13 cellular contexts compared by ENCODE assay signal in the genomic region with DNA sequence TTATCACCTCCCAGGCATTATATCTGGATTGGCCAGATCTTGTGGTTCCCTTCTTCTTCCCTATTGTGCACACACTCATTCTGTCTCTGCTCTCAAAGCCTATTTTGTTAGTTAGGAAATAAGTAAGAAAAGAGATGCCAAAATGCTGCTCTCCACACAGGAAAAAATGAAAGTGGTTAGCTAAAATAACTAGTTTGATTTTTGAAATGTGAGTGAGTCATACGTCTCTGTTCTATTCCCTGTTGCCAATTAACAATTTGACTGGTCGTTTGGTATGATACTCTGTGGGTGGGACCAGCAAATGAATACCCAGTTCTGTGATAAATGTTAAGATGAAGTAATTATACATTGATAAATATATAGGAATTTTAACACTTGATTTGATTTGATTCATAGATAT. TPM values are rescaled to one million over a fixed set of nuclear protein-coding genes. Genes with fewer than 3 reads are reported as not detected.
DNase-seq lines count a peak whose midpoint lies in the region; ATAC-seq and TF ChIP-seq lines count a peak whose summit lies in the region.
"Had no signal": no experiment of that assay in that cellular context is flagged by ENCODE, and none has a peak within 500 bp of the region (broad histone marks: within the 10 kb centered on the region; RNA-seq: fewer than 3 reads in every experiment).

No MANE protein-coding gene starts in this region.

- no peaks in the 10 kb centered on the region for H3K9me3 Mint-ChIP-seq in activated T-cell treated with anti-CD3 and anti-CD28 coated beads, Interleukin-2, amount 50 U/mL, for 72 hours
- H3K9me3 Mint-ChIP-seq in stimulated activated naive CD8-positive, alpha-beta T cell treated with anti-CD3 and anti-CD28 coated beads, Interleukin-15, Interleukin-2, amounts not matched to agents 100 ng/mL and 50 ng/mL, for 24 hours, result no peaks in the 10 kb centered on the region
- H3K9me3 Mint-ChIP-seq: endodermal cell had no signal

- DNase-seq in activated T-cell treated with anti-CD3 and anti-CD28 coated beads, Interleukin-2, amount 50 U/mL, for 72 hours, result no peak
- DNase-seq in activated T-cell treated with anti-CD3 and anti-CD28 coated beads, Interleukin-2, amount 50 U/mL, for 1 hour, result no peak
- DNase-seq in SK-N-SH (no peak), fibroblast of lung (ENCODE audit: low read depth in 2 of 2) (peak; percentile 71 to 75), DMS 273 (lab: John Stamatoyannopoulos, UW; ENCODE audit: unreplicated experiment) (no peak)
- DNase-seq: activated CD4-positive, alpha-beta T cell treated with anti-CD3 and anti-CD28 coated beads, Interleukin-2, amount 50 U/mL, for 4 hours; endodermal cell; KBM-7; lower lobe of right lung; NCI-H2107 had no signal

- H3K27me3 ChIP-seq in SK-N-SH (ENCODE audit: insufficient read depth) (no peaks in the 10 kb centered on the region), fibroblast of lung (ENCODE audit: control insufficient read depth, insufficient read depth, low read length) (no peaks in the 10 kb centered on the region)

- TF ChIP-seq CTCF in SK-N-SH (IDR thresholded peaks at IDR 0.05) (no peak), fibroblast of lung (conservative IDR thresholded peaks at IDR 0.05 in 1 of 2, IDR thresholded peaks at IDR 0.05 in 1 of 2; ENCODE audit: low read depth in 1 of 2, low read length in 2 of 2) (no peak)

- 20% methylated on average over 2 of the region's 2 CpGs for WGBS in SK-N-SH (ENCODE audit: low lambda C conversion rate)

- H3K27ac Mint-ChIP-seq in activated T-cell treated with anti-CD3 and anti-CD28 coated beads, Interleukin-2, amount 50 U/mL, for 72 hours, result peak overlapping the region; percentile 72
- H3K27ac Mint-ChIP-seq in stimulated activated naive CD8-positive, alpha-beta T cell treated with anti-CD3 and anti-CD28 coated beads, Interleukin-15, Interleukin-2, amounts not matched to agents 100 ng/mL and 50 ng/mL, for 24 hours, result peak overlapping the region; percentile 27
- H3K27ac Mint-ChIP-seq: endodermal cell had no signal

- no peaks in the 10 kb centered on the region for H3K9me3 ChIP-seq in SK-N-SH
- H3K9me3 ChIP-seq in fibroblast of lung (ENCODE audit: control insufficient read depth, insufficient read depth, low read depth, low read length), result no peaks in the 10 kb centered on the region
- H3K9me3 ChIP-seq: lower lobe of right lung had no signal

- H2AFZ ChIP-seq in SK-N-SH (ENCODE audit: low read depth) (no peak overlapping the region), fibroblast of lung (ENCODE audit: low read length) (no peak overlapping the region)

- POLR2A ChIA-PET in SK-N-SH (lab: Yijun Ruan, JAX), result no interaction called here

- H3K9me2 ChIP-seq in SK-N-SH, result no peaks in the 10 kb centered on the region

- TF ChIP-seq EP300 in SK-N-SH (IDR thresholded peaks at IDR 0.05; ENCODE audit: borderline replicate concordance in 1 of 2, low read depth in 1 of 2, low read length in 1 of 2), result no peak

- H3K4me2 ChIP-seq in SK-N-SH (peak overlapping the region; percentile 49; the same call in 1 of the 2 replicates), fibroblast of lung (ENCODE audit: extremely low read depth, insufficient read depth, low read length) (peak overlapping the region; percentile 39)

- peaks cover 64% of the 10 kb centered on the region for H3F3A ChIP-seq in SK-N-SH (replicated peaks; ENCODE audit: insufficient read depth)

- ATAC-seq in activated T-cell treated with anti-CD3 and anti-CD28 coated beads, Interleukin-2, amount 50 U/mL, for 72 hours (replicated peaks in 1 of 2), result peak; percentile 40 to 55
- ATAC-seq in GM21825 (IDR thresholded peaks at IDR 0.05; ENCODE audit: unreplicated experiment), result no peak
- ATAC-seq in esophagus mucosa, result no peak
- ATAC-seq: lower lobe of right lung had no signal

- no peak for TF ChIP-seq RAD21 in SK-N-SH (IDR thresholded peaks at IDR 0.05; ENCODE audit: low read length)

- peaks cover 13 to 36% of the 10 kb centered on the region in 2 donors for H3K36me3 Mint-ChIP-seq in activated T-cell treated with anti-CD3 and anti-CD28 coated beads, Interleukin-2, amount 50 U/mL, for 72 hours (ENCODE audit: insufficient read depth in 2 of 2)
- peaks cover 45% of the 10 kb centered on the region for H3K36me3 Mint-ChIP-seq in stimulated activated naive CD8-positive, alpha-beta T cell treated with anti-CD3 and anti-CD28 coated beads, Interleukin-15, Interleukin-2, amounts not matched to agents 100 ng/mL and 50 ng/mL, for 24 hours (ENCODE audit: low read depth)

- H3K9ac ChIP-seq in SK-N-SH, result no peak overlapping the region
- no peak overlapping the region for H3K9ac ChIP-seq in fibroblast of lung (ENCODE audit: insufficient read depth, low read length)

- H3K79me2 ChIP-seq in SK-N-SH (ENCODE audit: insufficient read depth) (peaks cover 93% of the 10 kb centered on the region), fibroblast of lung (ENCODE audit: control insufficient read depth, insufficient read depth, low read length) (peaks cover 43% of the 10 kb centered on the region)

- H4K20me1 ChIP-seq in SK-N-SH (ENCODE audit: insufficient read depth), result peaks cover 28% of the 10 kb centered on the region; the same call in 1 of the 2 replicates
- no peaks in the 10 kb centered on the region for H4K20me1 ChIP-seq in fibroblast of lung (ENCODE audit: control insufficient read depth, extremely low read depth, insufficient read depth, low read length)

- peaks cover 0 to 22% of the 10 kb centered on the region in 2 experiments; a peak in 1 of 4 replicates for H3K4me1 ChIP-seq in SK-N-SH (ENCODE audit: control insufficient read depth in 1 of 2, insufficient read depth in 2 of 2, low read depth in 1 of 2, low read length in 1 of 2)
- peaks cover 6% of the 10 kb centered on the region for H3K4me1 ChIP-seq in fibroblast of lung (ENCODE audit: control insufficient read depth, extremely low read depth, insufficient read depth, low read length)
- H3K4me1 ChIP-seq: lower lobe of right lung had no signal

- peak overlapping the region; percentile 9 to 60 for H3K4me3 Mint-ChIP-seq in activated T-cell treated with anti-CD3 and anti-CD28 coated beads, Interleukin-2, amount 50 U/mL, for 72 hours
- H3K4me3 Mint-ChIP-seq in stimulated activated naive CD8-positive, alpha-beta T cell treated with anti-CD3 and anti-CD28 coated beads, Interleukin-15, Interleukin-2, amounts not matched to agents 100 ng/mL and 50 ng/mL, for 24 hours, result no peak overlapping the region
- H3K4me3 Mint-ChIP-seq: endodermal cell had no signal

- CTCF ChIA-PET in SK-N-SH (lab: Yijun Ruan, JAX), result interaction anchor here (1.2 to 6.9 kb wide), 4 partner anchors 24 to 128 kb away, joined by 3 to 92 read pairs (median 8); no protein-coding TSS in a partner anchor

- H3K27ac ChIP-seq in SK-N-SH (ENCODE audit: low read depth in 2 of 2, low read length in 1 of 2) (peak overlapping the region in 1 of 2 experiments; percentile 58; a peak in 3 of 4 replicates), fibroblast of lung (ENCODE audit: insufficient read depth, low read length) (no peak overlapping the region)
- H3K27ac ChIP-seq: lower lobe of right lung had no signal

- H3K4me1 Mint-ChIP-seq in activated T-cell treated with anti-CD3 and anti-CD28 coated beads, Interleukin-2, amount 50 U/mL, for 72 hours (ENCODE audit: low read depth), result peaks cover 58% of the 10 kb centered on the region
- peaks cover 25% of the 10 kb centered on the region for H3K4me1 Mint-ChIP-seq in stimulated activated naive CD8-positive, alpha-beta T cell treated with anti-CD3 and anti-CD28 coated beads, Interleukin-15, Interleukin-2, amounts not matched to agents 100 ng/mL and 50 ng/mL, for 24 hours (ENCODE audit: low read depth)

- H3K27me3 Mint-ChIP-seq in activated T-cell treated with anti-CD3 and anti-CD28 coated beads, Interleukin-2, amount 50 U/mL, for 72 hours (ENCODE audit: low read depth), result no peaks in the 10 kb centered on the region
- H3K27me3 Mint-ChIP-seq in stimulated activated naive CD8-positive, alpha-beta T cell treated with anti-CD3 and anti-CD28 coated beads, Interleukin-15, Interleukin-2, amounts not matched to agents 100 ng/mL and 50 ng/mL, for 24 hours, result no peaks in the 10 kb centered on the region

- H3K36me3 ChIP-seq in SK-N-SH (replicated peaks in 1 of 2; ENCODE audit: control insufficient read depth in 1 of 2, insufficient read depth in 2 of 2, low read length in 1 of 2) (peaks cover 4 to 8% of the 10 kb centered on the region in 2 experiments), fibroblast of lung (ENCODE audit: control insufficient read depth, insufficient read depth, low read length) (no peaks in the 10 kb centered on the region)
- H3K36me3 ChIP-seq: lower lobe of right lung had no signal

- no peak overlapping the region; a peak in 2 of 4 replicates for H3K4me3 ChIP-seq in SK-N-SH (ENCODE audit: low read depth in 2 of 2, low read length in 1 of 2)
- H3K4me3 ChIP-seq in fibroblast of lung (replicated peaks in 1 of 4; ENCODE audit: control extremely low read depth in 1 of 4, insufficient read depth in 1 of 4, low read depth in 3 of 4, low read length in 4 of 4), result peak overlapping the region in 1 of 4 experiments; percentile 20
- H3K4me3 ChIP-seq: lower lobe of right lung had no signal

TF ChIP-seq in SK-N-SH, 30 proteins besides CTCF, POLR2A, EP300 and RAD21 (continues in another document):
- TF ChIP-seq FOXJ3 (CRISPR knock-in tag; IDR thresholded peaks at IDR 0.05), result no peak
- TF ChIP-seq TEAD4 (IDR thresholded peaks at IDR 0.05; ENCODE audit: borderline replicate concordance, insufficient read depth), result no peak
- peak; percentile 51; the same call in 1 of the 2 replicates for TF ChIP-seq FOSL2 (IDR thresholded peaks at IDR 0.05; ENCODE audit: borderline replicate concordance, low read depth)
- TF ChIP-seq, protein P1, sequence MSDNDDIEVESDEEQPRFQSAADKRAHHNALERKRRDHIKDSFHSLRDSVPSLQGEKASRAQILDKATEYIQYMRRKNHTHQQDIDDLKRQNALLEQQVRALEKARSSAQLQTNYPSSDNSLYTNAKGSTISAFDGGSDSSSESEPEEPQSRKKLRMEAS (IDR thresholded peaks at IDR 0.05; ENCODE audit: low read depth), result no peak
- TF ChIP-seq GABPA (IDR thresholded peaks at IDR 0.05; ENCODE audit: low read depth), result no peak
- TF ChIP-seq POLR2AphosphoS5 (IDR thresholded peaks at IDR 0.05; ENCODE audit: low read depth, low read length), result no peak

RNA-seq across cellular contexts. Expression of gene LMNB1, which starts 28.2 kb away (rescaled TPM):
- 100 to 1,000 TPM; 186 to 211 TPM for total RNA-seq in activated T-cell treated with anti-CD3 and anti-CD28 coated beads, Interleukin-2, amount 50 U/mL, for 72 hours
- polyA plus RNA-seq in SK-N-SH (2012; rRNA removed), result 20.8 and 34.9 TPM in 2 replicates
- polyA plus RNA-seq in SK-N-SH (2012; cell fraction: cytosol; rRNA removed), result 41.9 and 46.1 TPM in 2 replicates
- 25.2 and 28.3 TPM in 2 replicates for polyA plus RNA-seq in SK-N-SH (2012; cell fraction: nucleus; rRNA removed)
- total RNA-seq in fibroblast of lung, result 11.6 and 17.3 TPM in 2 replicates
- 17.5 and 46.0 TPM in 2 replicates for polyA plus RNA-seq in fibroblast of lung
- polyA plus RNA-seq in fibroblast of lung (2012), result 18.6 and 50.8 TPM in 2 replicates
- 4.9 and 10.7 TPM in 2 replicates for polyA minus RNA-seq in fibroblast of lung (ENCODE audit: low replicate concordance)
- 34.1 TPM for total RNA-seq in esophagus mucosa

Comparison
In these comparisons a context has a peak if more than half of its experiments do, and no peak if none do; other contexts are left out.
1. ATAC-seq: peak in activated T-cell treated with anti-CD3 and anti-CD28 coated beads, Interleukin-2, amount 50 U/mL, for 72 hours (2 of 2); none in GM21825 (single experiment) and esophagus mucosa (single experiment).
2. DNase-seq: peak in fibroblast of lung (2 of 2); none in activated T-cell treated with anti-CD3 and anti-CD28 coated beads, Interleukin-2, amount 50 U/mL, for 72 hours (0 of 2), activated T-cell treated with anti-CD3 and anti-CD28 coated beads, Interleukin-2, amount 50 U/mL, for 1 hour (single experiment), SK-N-SH (single experiment) and DMS 273 (single experiment).